ENCODE assay signal across 10 cellular contexts in genomic region chr2:53715568-53715967, GRCh38. TPM values are rescaled to one million over a fixed set of nuclear protein-coding genes. Genes with fewer than 3 reads are reported as not detected.
A peak's percentile ranks its signal among the peaks of the same experiment; 100 is the strongest.
DNase-seq lines count a peak whose midpoint lies in the region; ATAC-seq and TF ChIP-seq lines count a peak whose summit lies in the region.
"Had no signal": no experiment of that assay in that cellular context is flagged by ENCODE, and none has a peak within 500 bp of the region (broad histone marks: within the 10 kb centered on the region; RNA-seq: fewer than 3 reads in every experiment).

No MANE protein-coding gene starts in this region.

- H3K4me1 ChIP-seq in A673 (ENCODE audit: insufficient read depth, low read length, poor library complexity, severe bottlenecking) (no peaks in the 10 kb centered on the region), gastroesophageal sphincter (no peaks in the 10 kb centered on the region)

- ATAC-seq in GM18502 (IDR thresholded peaks at IDR 0.05; ENCODE audit: poor library complexity, unreplicated experiment): peak; percentile 61
- ATAC-seq in gastroesophageal sphincter: no peak
- no peak for ATAC-seq in GM21786 (IDR thresholded peaks at IDR 0.05; ENCODE audit: unreplicated experiment)

- DNase-seq in A673 (ENCODE audit: low spot score) (peak; percentile 11), RKO (ENCODE audit: low spot score) (peak; percentile 24), H7 (no peak), amniotic stem cell (lab: John Stamatoyannopoulos, UW) (no peak)
- DNase-seq in stimulated activated CD4-positive, alpha-beta T cell treated with anti-CD3 and anti-CD28 coated beads, Interleukin-2, amount 100 ng/mL, for 48 hours: no peak
- DNase-seq: activated CD8-positive, alpha-beta memory T cell treated with anti-CD3 and anti-CD28 coated beads, Interleukin-2, amount 50 U/mL, for 48 hours; islet precursor cell had no signal

- CTCF ChIA-PET in A673 (lab: Charles Lee): no interaction called here

- no peak for TF ChIP-seq POLR2A in gastroesophageal sphincter (IDR thresholded peaks at IDR 0.05)

- H3K4me3 ChIP-seq in A673 (ENCODE audit: low read depth, low read length, poor library complexity, severe bottlenecking): no peak overlapping the region
- H3K4me3 ChIP-seq in gastroesophageal sphincter: no peak overlapping the region
- no peak overlapping the region for H3K4me3 ChIP-seq in H7 (ENCODE audit: insufficient read depth, low read depth, low read length)

- H3K27ac ChIP-seq in A673 (ENCODE audit: low read depth, low read length, poor library complexity, severe bottlenecking): no peak overlapping the region
- H3K27ac ChIP-seq in gastroesophageal sphincter: no peak overlapping the region

- POLR2A ChIA-PET in A673 (lab: Charles Lee; ENCODE audit: low non-redundant PET): no interaction called here

- H3K36me3 ChIP-seq in A673 (ENCODE audit: insufficient read depth, low read length, poor library complexity, severe bottlenecking) (no peaks in the 10 kb centered on the region), gastroesophageal sphincter (peaks cover 0 to 37% of the 10 kb centered on the region in 2 donors), H7 (replicated peaks; ENCODE audit: control insufficient read depth, insufficient read depth, low read length) (no peaks in the 10 kb centered on the region)

- TF ChIP-seq EP300 in gastroesophageal sphincter (IDR thresholded peaks at IDR 0.05): no peak

- no TSS peak for BruUV-seq in A673 (replicated peaks; lab: Mats Ljungman, UMichigan)

- H3K27me3 ChIP-seq in A673 (replicated peaks; ENCODE audit: insufficient read depth, low read depth, low read length, poor library complexity) (no peaks in the 10 kb centered on the region), gastroesophageal sphincter (no peaks in the 10 kb centered on the region), H7 (ENCODE audit: control insufficient read depth, insufficient read depth, low read length) (no peaks in the 10 kb centered on the region)

- peak; percentile 60 for TF ChIP-seq CTCF in A673 (conservative IDR thresholded peaks at IDR 0.05; ENCODE audit: low read depth, low read length)
- TF ChIP-seq CTCF in gastroesophageal sphincter (IDR thresholded peaks at IDR 0.05): peak in 3 of 4 experiments; percentile 5 to 39 (median 26)

- H3K9me3 ChIP-seq in A673 (ENCODE audit: low read depth, low read length, poor library complexity, severe bottlenecking) (no peaks in the 10 kb centered on the region), gastroesophageal sphincter (no peaks in the 10 kb centered on the region)

- intact Hi-C loops in A673 (cut with micrococcal nuclease; ENCODE audit: unreplicated experiment): no loop called here

RNA-seq across cellular contexts. Expression of gene CHAC2, which starts 52.0 kb away (rescaled TPM):
- total RNA-seq in A673 (2021) (20.1 and 20.4 TPM in 2 replicates), gastroesophageal sphincter (1 to 10 TPM; 1.6 to 3.6 (median 2.1) TPM)
- total RNA-seq in H7 (2014; rRNA removed; shearing (Covaris generic)): 12.1 and 18.9 TPM in 2 replicates

Comparison
In these comparisons a context has a peak if more than half of its experiments do, and no peak if none do; other contexts are left out.
1. DNase-seq: peak in A673 (single experiment) and RKO (single experiment); none in stimulated activated CD4-positive, alpha-beta T cell treated with anti-CD3 and anti-CD28 coated beads, Interleukin-2, amount 100 ng/mL, for 48 hours (0 of 2), H7 (single experiment) and amniotic stem cell (single experiment).